Comparison of ENCODE assay signal across 8 cellular contexts in the genomic region with DNA sequence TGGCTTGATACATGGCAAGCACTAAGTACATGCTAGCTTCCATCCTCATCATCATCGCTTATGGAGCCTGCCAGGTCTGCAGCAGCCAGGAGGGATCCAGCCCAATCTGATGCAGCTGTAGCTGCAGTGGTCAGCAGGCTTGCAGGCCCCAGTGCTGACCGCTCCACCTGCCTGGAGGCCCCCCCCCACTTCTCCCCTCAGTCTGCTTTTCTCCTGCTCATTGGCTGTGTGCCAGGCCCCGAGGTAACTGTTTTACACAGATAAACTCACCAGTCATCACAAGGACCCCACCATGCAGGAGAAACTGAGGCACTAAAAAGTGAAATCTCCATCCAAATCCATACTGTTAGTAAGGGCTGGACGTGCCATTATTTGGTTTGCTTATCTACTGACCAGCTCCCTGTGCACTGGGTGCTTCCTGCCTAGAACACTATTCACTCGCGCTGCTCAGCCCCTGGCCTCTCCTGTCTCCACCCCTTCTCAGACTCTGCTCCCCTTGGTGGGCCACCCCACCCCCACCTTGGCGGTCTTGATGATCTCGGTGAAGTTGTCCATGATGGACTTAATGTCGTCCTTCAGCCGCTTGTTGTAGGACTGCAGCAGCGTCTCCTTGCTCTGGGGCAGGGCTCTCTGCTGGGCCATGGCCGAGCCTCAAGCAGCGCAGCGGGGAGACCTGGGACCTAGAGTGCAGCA. TPM values are rescaled to one million over a fixed set of nuclear protein-coding genes. Genes with fewer than 3 reads are reported as not detected.
A peak's percentile ranks its signal among the peaks of the same experiment; 100 is the strongest.
DNase-seq lines count a peak whose midpoint lies in the region; ATAC-seq and TF ChIP-seq lines count a peak whose summit lies in the region.

No MANE protein-coding gene starts in this region.

- TF ChIP-seq CTCF in BJ (IDR thresholded peaks at IDR 0.05; ENCODE audit: insufficient read depth, low read depth, low read length) (no peak), chondrocyte (IDR thresholded peaks at IDR 0.05) (no peak), natural killer cell (IDR thresholded peaks at IDR 0.05) (no peak)

- peak overlapping the region; percentile 99 for H3K4me3 ChIP-seq in BJ (ENCODE audit: low read depth, low read length)
- H3K4me3 ChIP-seq in Jurkat, Clone E6-1 (ENCODE audit: low read length) = peak overlapping the region; percentile 98

- intact Hi-C loops in natural killer cell (cut with micrococcal nuclease) = no loop called here

- H3K27me3 Mint-ChIP-seq in chondrocyte (ENCODE audit: low read depth) = no peaks in the 10 kb centered on the region
- H3K27me3 Mint-ChIP-seq in natural killer cell (ENCODE audit: low read depth in 2 of 2) = no peaks in the 10 kb centered on the region

- peak overlapping the region; percentile 98 for H3K4me3 Mint-ChIP-seq in chondrocyte (ENCODE audit: unreplicated experiment)
- peak overlapping the region; percentile 85 for H3K4me3 Mint-ChIP-seq in natural killer cell

- CTCF ChIA-PET in BJ (lab: Yijun Ruan, JAX) = no interaction called here

- no peaks in the 10 kb centered on the region for H3K9me3 Mint-ChIP-seq in chondrocyte (ENCODE audit: low read depth)
- no peaks in the 10 kb centered on the region for H3K9me3 Mint-ChIP-seq in natural killer cell

- ATAC-seq in natural killer cell (no peak), HG03108 (IDR thresholded peaks at IDR 0.05; ENCODE audit: unreplicated experiment) (no peak)

- H3K27me3 ChIP-seq in BJ (ENCODE audit: control insufficient read depth, insufficient read depth, low read length) = no peaks in the 10 kb centered on the region

- DNase-seq in BJ (ENCODE audit: low read depth) (no peak), chondrocyte (ENCODE audit: low spot score) (no peak), natural killer cell (no peak), NCI-H1105 (lab: John Stamatoyannopoulos, UW) (no peak), activated gamma-delta T cell treated with Interleukin-2 at 50 U/mL for 16 hours (no peak)
- DNase-seq in Jurkat, Clone E6-1 (ENCODE audit: low read depth, low spot score) = no peak
- DNase-seq in activated effector memory CD4-positive, alpha-beta T cell treated with Interleukin-2 at 50 U/mL for 16 hours = no peak

- H3K4me1 Mint-ChIP-seq in chondrocyte (ENCODE audit: low read depth) (peaks cover 32% of the 10 kb centered on the region), natural killer cell (peaks cover 50 to 54% of the 10 kb centered on the region in 2 donors)

- H3K36me3 Mint-ChIP-seq in chondrocyte (ENCODE audit: low read depth) = peaks cover 27% of the 10 kb centered on the region
- H3K36me3 Mint-ChIP-seq in natural killer cell = peaks cover 7% of the 10 kb centered on the region

- H3K27ac Mint-ChIP-seq in chondrocyte (ENCODE audit: unreplicated experiment) (peak overlapping the region; percentile 94), natural killer cell (peak overlapping the region in 1 of 2 donors; percentile 94)

- peaks cover 54% of the 10 kb centered on the region for H3K36me3 ChIP-seq in BJ (ENCODE audit: control insufficient read depth, insufficient read depth, low read length)

- POLR2A ChIA-PET in BJ (lab: Charles Lee) = no interaction called here

RNA-seq across cellular contexts. Expression of a gene that starts 1.8 kb away (rescaled TPM):
- polyA plus RNA-seq in BJ (2011; rRNA removed) = 18.4 and 28.3 TPM in 2 replicates
- polyA minus RNA-seq in BJ (2011; rRNA and poly(A)+ RNA removed) = 19.9 and 35.0 TPM in 2 replicates
- 35.3 TPM for polyA plus RNA-seq in Jurkat, Clone E6-1 (2012; ENCODE audit: insufficient read depth, insufficient read length)
- total RNA-seq in chondrocyte (24.6 to 27.8 TPM (median 26.0 TPM) in 3 replicates), natural killer cell (10 to 100 TPM; 23.8 to 37.0 (median 28.1) TPM)

RNA-seq across cellular contexts. Expression of a gene that starts 1.9 kb away (rescaled TPM):
- polyA plus RNA-seq in BJ (2011; rRNA removed) = 2,964 and 3,329 TPM in 2 replicates
- 1,447 and 2,388 TPM in 2 replicates for polyA minus RNA-seq in BJ (2011; rRNA and poly(A)+ RNA removed)
- 3,453 TPM for polyA plus RNA-seq in Jurkat, Clone E6-1 (2012; ENCODE audit: insufficient read depth, insufficient read length)
- total RNA-seq in chondrocyte (1,095 to 1,183 TPM (median 1,126 TPM) in 3 replicates), natural killer cell (1,000 to 10,000 TPM; 1,409 to 1,616 (median 1,600) TPM)

RNA-seq across cellular contexts. Expression of a gene that starts 10.1 kb away (rescaled TPM):
- 36.0 and 46.1 TPM in 2 replicates for polyA plus RNA-seq in BJ (2011; rRNA removed)
- polyA minus RNA-seq in BJ (2011; rRNA and poly(A)+ RNA removed) = 11.6 and 13.3 TPM in 2 replicates
- polyA plus RNA-seq in Jurkat, Clone E6-1 (2012; ENCODE audit: insufficient read depth, insufficient read length) = 68.0 TPM
- total RNA-seq in chondrocyte (27.2 to 31.3 TPM (median 31.0 TPM) in 3 replicates), natural killer cell (10 to 100 TPM; 35.6 to 44.4 (median 37.2) TPM)

RNA-seq across cellular contexts. Expression of a gene that starts 10.2 kb away (rescaled TPM):
- 8.4 and 9.4 TPM in 2 replicates for polyA plus RNA-seq in BJ (2011; rRNA removed)
- polyA minus RNA-seq in BJ (2011; rRNA and poly(A)+ RNA removed) = 2.9 and 3.5 TPM in 2 replicates
- polyA plus RNA-seq in Jurkat, Clone E6-1 (2012; ENCODE audit: insufficient read depth, insufficient read length) = 29.1 TPM
- total RNA-seq in chondrocyte = 14.6 to 16.0 TPM (median 15.1 TPM) in 3 replicates
- 10 to 100 TPM; 13.8 to 23.5 (median 21.3) TPM for total RNA-seq in natural killer cell

RNA-seq across cellular contexts. Expression of a gene that starts 10.2 kb away (rescaled TPM):
- polyA plus RNA-seq in BJ (2011; rRNA removed) = 9.0 and 10.0 TPM in 2 replicates
- 4.8 and 4.9 TPM in 2 replicates for polyA minus RNA-seq in BJ (2011; rRNA and poly(A)+ RNA removed)
- polyA plus RNA-seq in Jurkat, Clone E6-1 (2012; ENCODE audit: insufficient read depth, insufficient read length) = 71.4 TPM
- total RNA-seq in chondrocyte = 12.5 to 13.3 TPM (median 13.2 TPM) in 3 replicates
- 10 to 100 TPM; 14.3 to 14.9 (median 14.7) TPM for total RNA-seq in natural killer cell
